Comparison of ENCODE assay signal across 28 cellular contexts in genomic region chr2:95344208-95344570, GRCh38. TPM values are rescaled to one million over a fixed set of nuclear protein-coding genes. Genes with fewer than 3 reads are reported as not detected.
DNase-seq lines count a peak whose midpoint lies in the region; ATAC-seq, FAIRE-seq and TF ChIP-seq lines count a peak whose summit lies in the region.
"Had no signal": no experiment of that assay in that cellular context is flagged by ENCODE, and none has a peak within 500 bp of the region (broad histone marks: within the 10 kb centered on the region; RNA-seq: fewer than 3 reads in every experiment).

No MANE protein-coding gene starts in this region.

- no peak for TF ChIP-seq POLR2A in Peyer's patch (IDR thresholded peaks at IDR 0.05)

- H3K9me3 ChIP-seq in Peyer's patch (no peaks in the 10 kb centered on the region), kidney (ENCODE audit: control insufficient read depth in 1 of 2, low read length in 2 of 2) (no peaks in the 10 kb centered on the region), psoas muscle (no peaks in the 10 kb centered on the region)
- H3K9me3 ChIP-seq: BLaER1 treated with 17β-estradiol and CSF1 and Interleukin-3, amounts not matched to agents 10 nM and 100 nM; Caco-2; HAP-1; SJSA1 had no signal

- H3K9ac ChIP-seq in kidney (ENCODE audit: low read length in 2 of 2), result no peak overlapping the region
- H3K9ac ChIP-seq: BLaER1 treated with 17β-estradiol and CSF1 and Interleukin-3, amounts not matched to agents 10 nM and 100 nM had no signal

- no peak for FAIRE-seq in kidney (lab: Jason Lieb, UNC)
- FAIRE-seq: G401.6, GM12892 had no signal

- H3K4me3 ChIP-seq in Peyer's patch (no peak overlapping the region), kidney (ENCODE audit: low read length in 2 of 2) (no peak overlapping the region), psoas muscle (no peak overlapping the region)
- H3K4me3 ChIP-seq: GM23338, HAP-1, PC-9, SJSA1 had no signal

- TF ChIP-seq CTCF in Peyer's patch (IDR thresholded peaks at IDR 0.05), result no peak
- TF ChIP-seq CTCF in kidney (IDR thresholded peaks at IDR 0.05; ENCODE audit: borderline replicate concordance, extremely low read depth, insufficient read depth), result no peak
- no peak for TF ChIP-seq CTCF in psoas muscle (IDR thresholded peaks at IDR 0.05)

- 83 to 88% (median 85%) methylated on average over 12 of the region's 12 CpGs for WGBS in psoas muscle, 3 donors

- H3K36me3 ChIP-seq in Peyer's patch (no peaks in the 10 kb centered on the region), kidney (ENCODE audit: control insufficient read depth in 1 of 2, insufficient read depth in 2 of 2, low read length in 2 of 2) (no peaks in the 10 kb centered on the region), psoas muscle (ENCODE audit: insufficient read depth in 1 of 2, low read depth in 1 of 2) (no peaks in the 10 kb centered on the region)
- H3K36me3 ChIP-seq: BLaER1 treated with 17β-estradiol and CSF1 and Interleukin-3, amounts not matched to agents 10 nM and 100 nM; HAP-1; SJSA1 had no signal

- intact Hi-C loops in kidney (cut with DNase I), result no loop called here
- intact Hi-C loops in psoas muscle (cut with DNase I), result no loop called here

- peak; percentile 24 for DNase-seq in activated effector memory CD4-positive, alpha-beta T cell treated with anti-CD3 and anti-CD28 coated beads, Interleukin-2, amount 50 U/mL, for 16 hours
- DNase-seq in activated effector memory CD4-positive, alpha-beta T cell treated with Interleukin-2 at 50 U/mL for 16 hours, result no peak
- DNase-seq in Peyer's patch (peak in 2 of 3 donors; percentile 27 to 33), kidney (peak; percentile 47), psoas muscle (peak; percentile 4 to 32), NCI-H2029 treated with DMSO at 0.1 percent for 48 hours (lab: John Stamatoyannopoulos, UW) (no peak), anterior cingulate cortex (lab: John Stamatoyannopoulos, UW) (no peak)
- DNase-seq in effector CD8-positive, alpha-beta T cell (lab: John Stamatoyannopoulos, UW), result no peak
- DNase-seq: 8988T; CD4-positive, alpha-beta memory T cell; DMS 273 treated with DMSO at 0.1 percent for 48 hours; KBM-7; NCI-H1092; NCI-H146; NCI-H2029; NCI-H226; NCI-H510A treated with DMSO at 0.1 percent for 48 hours; NCI-H748 treated with DMSO at 0.1 percent for 48 hours; PC-9 had no signal

- H3K4me1 ChIP-seq in Peyer's patch, result peaks cover 0 to 13% (median 6%) of the 10 kb centered on the region in 4 donors
- H3K4me1 ChIP-seq in kidney (ENCODE audit: control insufficient read depth in 1 of 2, insufficient read depth in 1 of 2, low read depth in 1 of 2, low read length in 2 of 2), result peaks cover 0 to 9% of the 10 kb centered on the region in 2 donors
- peaks cover 6% of the 10 kb centered on the region for H3K4me1 ChIP-seq in psoas muscle
- H3K4me1 ChIP-seq: HAP-1 had no signal

- H3K27me3 ChIP-seq in Peyer's patch (no peaks in the 10 kb centered on the region), psoas muscle (ENCODE audit: insufficient read depth in 3 of 3, low read length in 2 of 3) (peaks cover 0 to 28% (median 0%) of the 10 kb centered on the region in 3 donors)

- H3K27ac ChIP-seq in Peyer's patch, result no peak overlapping the region
- no peak overlapping the region for H3K27ac ChIP-seq in kidney (ENCODE audit: low read depth in 2 of 2, low read length in 2 of 2)
- H3K27ac ChIP-seq in psoas muscle, result no peak overlapping the region
- H3K27ac ChIP-seq: BLaER1 treated with 17β-estradiol and CSF1 and Interleukin-3, amounts not matched to agents 10 nM and 100 nM; HL-60; PC-9; RWPE1; SJSA1 had no signal

- ATAC-seq in psoas muscle, result no peak
- ATAC-seq: GM23338 had no signal

RNA-seq across cellular contexts. Expression of gene KCNIP3, which starts 47.0 kb away (rescaled TPM):
- total RNA-seq in Peyer's patch, result 10 to 100 TPM in 1 of 4 donors, 1 to 10 TPM in 3; 4.9 to 11.4 (median 7.2) TPM
- total RNA-seq in kidney, result 27.6 TPM
- 14.8 TPM for polyA plus RNA-seq in kidney (ENCODE audit: insufficient read depth, low read depth, low replicate concordance)
- 1 to 10 TPM in 2 of 4 donors, under 1 TPM in 2; 0.93 to 2.0 (median 1.1) TPM for total RNA-seq in psoas muscle
- polyA plus RNA-seq in psoas muscle, result 1 to 10 TPM; 1.3 to 2.0 (median 1.8) TPM
- total RNA-seq: Caco-2; CD4-positive, alpha-beta memory T cell had no signal
- polyA plus RNA-seq: CD4-positive, alpha-beta memory T cell had no signal

RNA-seq across cellular contexts. Expression of gene FAHD2A, which starts 58.3 kb away (rescaled TPM):
- total RNA-seq in Peyer's patch (100 to 1,000 TPM in 2 of 4 donors, 10 to 100 TPM in 2; 10.7 to 112 (median 87.1) TPM), kidney (24.9 TPM), psoas muscle (10 to 100 TPM; 21.9 to 39.0 (median 29.8) TPM)
- polyA plus RNA-seq in kidney (ENCODE audit: insufficient read depth, low read depth, low replicate concordance) (64.9 TPM), psoas muscle (10 to 100 TPM; 23.0 to 29.8 (median 26.0) TPM)

Comparison
In these comparisons a context has a peak if more than half of its experiments do, and no peak if none do; other contexts are left out.
1. DNase-seq: peak in activated effector memory CD4-positive, alpha-beta T cell treated with anti-CD3 and anti-CD28 coated beads, Interleukin-2, amount 50 U/mL, for 16 hours (single experiment), Peyer's patch (2 of 3), kidney (single experiment) and psoas muscle (2 of 2); none in activated effector memory CD4-positive, alpha-beta T cell treated with Interleukin-2 at 50 U/mL for 16 hours (single experiment), NCI-H2029 treated with DMSO at 0.1 percent for 48 hours (single experiment), effector CD8-positive, alpha-beta T cell (single experiment) and anterior cingulate cortex (0 of 58).